1 cellular context compared by ENCODE assay signal in the genomic region with DNA sequence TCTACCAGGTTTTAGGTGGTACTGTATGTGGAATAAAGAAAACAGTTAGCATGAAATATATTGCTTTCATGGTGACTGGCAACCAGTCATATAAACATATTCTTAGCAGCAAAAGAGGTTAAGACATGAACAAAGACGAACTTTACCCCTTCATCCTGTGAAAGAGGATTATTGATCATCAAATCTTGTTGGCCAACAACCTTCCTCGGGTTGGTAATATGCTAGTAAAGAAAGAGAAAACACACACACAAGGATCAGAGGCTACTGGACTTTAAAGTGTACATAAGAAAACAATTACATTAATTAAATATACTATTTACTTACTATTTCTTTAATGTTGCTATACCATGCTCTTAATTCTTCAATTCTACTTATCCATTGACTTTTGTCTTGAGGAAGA.
TF ChIP-seq lines count a peak whose summit lies in the region.

No MANE protein-coding gene starts in this region.

TF ChIP-seq in HepG2, 621 proteins besides CTCF, POLR2A, EP300 and RAD21 (continued from another document):
- TF ChIP-seq, protein P1, sequence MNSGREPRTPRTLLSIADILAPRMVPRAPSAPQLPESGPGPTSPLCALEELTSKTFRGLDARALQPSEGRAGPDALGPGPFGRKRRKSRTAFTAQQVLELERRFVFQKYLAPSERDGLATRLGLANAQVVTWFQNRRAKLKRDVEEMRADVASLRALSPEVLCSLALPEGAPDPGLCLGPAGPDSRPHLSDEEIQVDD (CRISPR knock-in tag; IDR thresholded peaks at IDR 0.05; ENCODE audit: borderline replicate concordance): no peak
- TF ChIP-seq ZBTB1 (CRISPR knock-in tag; IDR thresholded peaks at IDR 0.05; ENCODE audit: borderline replicate concordance): no peak
- TF ChIP-seq ZNF546 (CRISPR knock-in tag; conservative IDR thresholded peaks at IDR 0.05): no peak
- TF ChIP-seq, protein P2, sequence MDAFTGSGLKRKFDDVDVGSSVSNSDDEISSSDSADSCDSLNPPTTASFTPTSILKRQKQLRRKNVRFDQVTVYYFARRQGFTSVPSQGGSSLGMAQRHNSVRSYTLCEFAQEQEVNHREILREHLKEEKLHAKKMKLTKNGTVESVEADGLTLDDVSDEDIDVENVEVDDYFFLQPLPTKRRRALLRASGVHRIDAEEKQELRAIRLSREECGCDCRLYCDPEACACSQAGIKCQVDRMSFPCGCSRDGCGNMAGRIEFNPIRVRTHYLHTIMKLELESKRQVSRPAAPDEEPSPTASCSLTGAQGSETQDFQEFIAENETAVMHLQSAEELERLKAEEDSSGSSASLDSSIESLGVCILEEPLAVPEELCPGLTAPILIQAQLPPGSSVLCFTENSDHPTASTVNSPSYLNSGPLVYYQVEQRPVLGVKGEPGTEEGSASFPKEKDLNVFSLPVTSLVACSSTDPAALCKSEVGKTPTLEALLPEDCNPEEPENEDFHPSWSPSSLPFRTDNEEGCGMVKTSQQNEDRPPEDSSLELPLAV (CRISPR knock-in tag; conservative IDR thresholded peaks at IDR 0.05; ENCODE audit: low read depth): no peak
- TF ChIP-seq CEBPG (CRISPR knock-in tag; IDR thresholded peaks at IDR 0.05): 0 out of 2 replicates have a peak, but pooled peaks have one; percentile 5
- no peak for TF ChIP-seq SRY (CRISPR knock-in tag; IDR thresholded peaks at IDR 0.05)
- no peak for TF ChIP-seq HNRNPLL (IDR thresholded peaks at IDR 0.05; ENCODE audit: low read depth, low read length, poor library complexity, severe bottlenecking)
- TF ChIP-seq, protein P3, sequence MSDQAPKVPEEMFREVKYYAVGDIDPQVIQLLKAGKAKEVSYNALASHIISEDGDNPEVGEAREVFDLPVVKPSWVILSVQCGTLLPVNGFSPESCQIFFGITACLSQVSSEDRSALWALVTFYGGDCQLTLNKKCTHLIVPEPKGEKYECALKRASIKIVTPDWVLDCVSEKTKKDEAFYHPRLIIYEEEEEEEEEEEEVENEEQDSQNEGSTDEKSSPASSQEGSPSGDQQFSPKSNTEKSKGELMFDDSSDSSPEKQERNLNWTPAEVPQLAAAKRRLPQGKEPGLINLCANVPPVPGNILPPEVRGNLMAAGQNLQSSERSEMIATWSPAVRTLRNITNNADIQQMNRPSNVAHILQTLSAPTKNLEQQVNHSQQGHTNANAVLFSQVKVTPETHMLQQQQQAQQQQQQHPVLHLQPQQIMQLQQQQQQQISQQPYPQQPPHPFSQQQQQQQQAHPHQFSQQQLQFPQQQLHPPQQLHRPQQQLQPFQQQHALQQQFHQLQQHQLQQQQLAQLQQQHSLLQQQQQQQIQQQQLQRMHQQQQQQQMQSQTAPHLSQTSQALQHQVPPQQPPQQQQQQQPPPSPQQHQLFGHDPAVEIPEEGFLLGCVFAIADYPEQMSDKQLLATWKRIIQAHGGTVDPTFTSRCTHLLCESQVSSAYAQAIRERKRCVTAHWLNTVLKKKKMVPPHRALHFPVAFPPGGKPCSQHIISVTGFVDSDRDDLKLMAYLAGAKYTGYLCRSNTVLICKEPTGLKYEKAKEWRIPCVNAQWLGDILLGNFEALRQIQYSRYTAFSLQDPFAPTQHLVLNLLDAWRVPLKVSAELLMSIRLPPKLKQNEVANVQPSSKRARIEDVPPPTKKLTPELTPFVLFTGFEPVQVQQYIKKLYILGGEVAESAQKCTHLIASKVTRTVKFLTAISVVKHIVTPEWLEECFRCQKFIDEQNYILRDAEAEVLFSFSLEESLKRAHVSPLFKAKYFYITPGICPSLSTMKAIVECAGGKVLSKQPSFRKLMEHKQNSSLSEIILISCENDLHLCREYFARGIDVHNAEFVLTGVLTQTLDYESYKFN (CRISPR knock-in tag; conservative IDR thresholded peaks at IDR 0.05): peak; percentile 54
- no peak for TF ChIP-seq TARDBP (CRISPR knock-in tag; IDR thresholded peaks at IDR 0.05)
